13 cellular contexts compared by ENCODE assay signal in genomic region chr6:45432944-45433343, GRCh38. TPM values are rescaled to one million over a fixed set of nuclear protein-coding genes. Genes with fewer than 3 reads are reported as not detected.
A peak's percentile ranks its signal among the peaks of the same experiment; 100 is the strongest.
DNase-seq lines count a peak whose midpoint lies in the region; ATAC-seq and TF ChIP-seq lines count a peak whose summit lies in the region.
"Had no signal": no experiment of that assay in that cellular context is flagged by ENCODE, and none has a peak within 500 bp of the region (broad histone marks: within the 10 kb centered on the region; RNA-seq: fewer than 3 reads in every experiment).

No MANE protein-coding gene starts in this region.

- H3K9me3 Mint-ChIP-seq in activated naive CD8-positive, alpha-beta T cell (ENCODE audit: low read depth): no peaks in the 10 kb centered on the region
- no peaks in the 10 kb centered on the region for H3K9me3 Mint-ChIP-seq in activated naive CD8-positive, alpha-beta T cell treated with anti-CD3 and anti-CD28 coated beads for 36 hours
- H3K9me3 Mint-ChIP-seq in T-cell: no peaks in the 10 kb centered on the region
- no peaks in the 10 kb centered on the region for H3K9me3 Mint-ChIP-seq in stimulated activated naive CD8-positive, alpha-beta T cell treated with anti-CD3 and anti-CD28 coated beads, Interleukin-15, amount 100 ng/mL, for 72 hours
- H3K9me3 Mint-ChIP-seq: T-helper 1 cell treated with Interleukin-12 subunit alpha and Interleukin-12 subunit beta and Interleukin-4 antibody, amounts not matched to agents 30 μg/mL and 1 μg/mL, for 36 hours had no signal

- peaks cover 20% of the 10 kb centered on the region for H3K36me3 Mint-ChIP-seq in activated naive CD8-positive, alpha-beta T cell
- H3K36me3 Mint-ChIP-seq in activated naive CD8-positive, alpha-beta T cell treated with anti-CD3 and anti-CD28 coated beads for 36 hours: peaks cover 25% of the 10 kb centered on the region
- peaks cover 6% of the 10 kb centered on the region for H3K36me3 Mint-ChIP-seq in T-cell

- no peak for DNase-seq in activated naive CD8-positive, alpha-beta T cell treated with anti-CD3 and anti-CD28 coated beads for 36 hours
- DNase-seq in T-cell (no peak), epithelial cell of esophagus (ENCODE audit: low read depth) (peak; percentile 57)
- DNase-seq in stimulated activated naive CD8-positive, alpha-beta T cell treated with anti-CD3 and anti-CD28 coated beads, Interleukin-15, amount 100 ng/mL, for 72 hours: no peak
- DNase-seq in activated naive CD4-positive, alpha-beta T cell treated with Interleukin-2 at 50 U/mL for 16 hours: no peak
- no peak for DNase-seq in stimulated activated CD4-positive, alpha-beta T cell treated with anti-CD3 and anti-CD28 coated beads, Interleukin-2, amount 100 ng/mL, for 24 hours
- DNase-seq: NCI-H1436; NK-92 treated with Interleukin-12 subunit alpha and Interleukin-12 subunit beta, amount 100 ng/mL, for 24 hours had no signal

- POLR2A ChIA-PET in T-cell (lab: Charles Lee): no interaction called here

- no peak overlapping the region for H3K4me3 ChIP-seq in epithelial cell of esophagus (ENCODE audit: low read length)
- H3K4me3 ChIP-seq: vagina had no signal

- H3K4me1 Mint-ChIP-seq in activated naive CD8-positive, alpha-beta T cell (ENCODE audit: low read depth): peaks cover 90% of the 10 kb centered on the region
- H3K4me1 Mint-ChIP-seq in activated naive CD8-positive, alpha-beta T cell treated with anti-CD3 and anti-CD28 coated beads for 36 hours: peaks cover 73% of the 10 kb centered on the region
- peaks cover 51 to 83% (median 80%) of the 10 kb centered on the region in 3 donors for H3K4me1 Mint-ChIP-seq in T-cell
- peaks cover 85% of the 10 kb centered on the region for H3K4me1 Mint-ChIP-seq in stimulated activated naive CD8-positive, alpha-beta T cell treated with anti-CD3 and anti-CD28 coated beads, Interleukin-15, amount 100 ng/mL, for 72 hours

- no peaks in the 10 kb centered on the region for H3K27me3 Mint-ChIP-seq in activated naive CD8-positive, alpha-beta T cell
- H3K27me3 Mint-ChIP-seq in activated naive CD8-positive, alpha-beta T cell treated with anti-CD3 and anti-CD28 coated beads for 36 hours: no peaks in the 10 kb centered on the region
- no peaks in the 10 kb centered on the region for H3K27me3 Mint-ChIP-seq in T-cell
- no peaks in the 10 kb centered on the region for H3K27me3 Mint-ChIP-seq in stimulated activated naive CD8-positive, alpha-beta T cell treated with anti-CD3 and anti-CD28 coated beads, Interleukin-15, amount 100 ng/mL, for 72 hours

- CTCF ChIA-PET in T-cell (lab: Charles Lee): no interaction called here

- peak in 3 of 4 experiments; percentile 25 to 34 (median 33) for ATAC-seq in T-cell (replicated peaks in 1 of 4)
- no peak for ATAC-seq in stimulated activated naive CD8-positive, alpha-beta T cell treated with anti-CD3 and anti-CD28 coated beads, Interleukin-15, amount 100 ng/mL, for 72 hours
- ATAC-seq in HG02610 (IDR thresholded peaks at IDR 0.05; ENCODE audit: unreplicated experiment): no peak
- ATAC-seq: sciatic nerve had no signal

- no peak for TF ChIP-seq CTCF in epithelial cell of esophagus (IDR thresholded peaks at IDR 0.05; ENCODE audit: insufficient read depth, low read depth, low read length, missing control alignments)

- peak overlapping the region; percentile 45 for H3K4me3 Mint-ChIP-seq in activated naive CD8-positive, alpha-beta T cell
- H3K4me3 Mint-ChIP-seq in activated naive CD8-positive, alpha-beta T cell treated with anti-CD3 and anti-CD28 coated beads for 36 hours: no peak overlapping the region
- H3K4me3 Mint-ChIP-seq in T-cell: no peak overlapping the region
- peak overlapping the region; percentile 48 to 69 for H3K4me3 Mint-ChIP-seq in stimulated activated naive CD8-positive, alpha-beta T cell treated with anti-CD3 and anti-CD28 coated beads, Interleukin-15, amount 100 ng/mL, for 72 hours
- H3K4me3 Mint-ChIP-seq: T-helper 1 cell treated with Interleukin-12 subunit alpha and Interleukin-12 subunit beta and Interleukin-4 antibody, amounts not matched to agents 30 μg/mL and 1 μg/mL, for 36 hours had no signal

- peak overlapping the region; percentile 29 for H3K27ac Mint-ChIP-seq in activated naive CD8-positive, alpha-beta T cell
- no peak overlapping the region for H3K27ac Mint-ChIP-seq in activated naive CD8-positive, alpha-beta T cell treated with anti-CD3 and anti-CD28 coated beads for 36 hours
- peak overlapping the region in 1 of 2 donors; percentile 37 for H3K27ac Mint-ChIP-seq in T-cell
- H3K27ac Mint-ChIP-seq in stimulated activated naive CD8-positive, alpha-beta T cell treated with anti-CD3 and anti-CD28 coated beads, Interleukin-15, amount 100 ng/mL, for 72 hours: no peak overlapping the region
- H3K27ac Mint-ChIP-seq: T-helper 1 cell treated with Interleukin-12 subunit alpha and Interleukin-12 subunit beta and Interleukin-4 antibody, amounts not matched to agents 30 μg/mL and 1 μg/mL, for 36 hours had no signal

RNA-seq across cellular contexts. Expression of gene SUPT3H, which starts 55.2 kb away (rescaled TPM):
- total RNA-seq in activated naive CD8-positive, alpha-beta T cell treated with anti-CD3 and anti-CD28 coated beads for 36 hours: 10 to 100 TPM; 13.6 to 14.4 TPM
- total RNA-seq in T-cell: 10 to 100 TPM in 3 of 5 donors, 1 to 10 TPM in 2; 9.3 to 12.9 (median 10.7) TPM

Comparison
In these comparisons a context has a peak if more than half of its experiments do, and no peak if none do; other contexts are left out.
1. H3K4me3 Mint-ChIP-seq: peak in activated naive CD8-positive, alpha-beta T cell (single experiment) and stimulated activated naive CD8-positive, alpha-beta T cell treated with anti-CD3 and anti-CD28 coated beads, Interleukin-15, amount 100 ng/mL, for 72 hours (2 of 2); none in activated naive CD8-positive, alpha-beta T cell treated with anti-CD3 and anti-CD28 coated beads for 36 hours (single experiment) and T-cell (0 of 3).
2. ATAC-seq: peak in T-cell (3 of 4); none in stimulated activated naive CD8-positive, alpha-beta T cell treated with anti-CD3 and anti-CD28 coated beads, Interleukin-15, amount 100 ng/mL, for 72 hours (single experiment) and HG02610 (single experiment).